ENCODE assay signal across 8 cellular contexts in genomic region chr4:56435001-56435747, GRCh38. TPM values are rescaled to one million over a fixed set of nuclear protein-coding genes. Genes with fewer than 3 reads are reported as not detected.
A peak's percentile ranks its signal among the peaks of the same experiment; 100 is the strongest.
DNase-seq lines count a peak whose midpoint lies in the region; ATAC-seq and TF ChIP-seq lines count a peak whose summit lies in the region.

TSS of gene PPAT (minus strand) at chr4:56435615. CDS start at chr4:56435477, 138 bp downstream.

- peaks cover 8% of the 10 kb centered on the region for H3K4me1 ChIP-seq in A673 (ENCODE audit: insufficient read depth, low read length, poor library complexity, severe bottlenecking)
- H3K4me1 ChIP-seq in breast epithelium, result no peaks in the 10 kb centered on the region

- peak within 1 kb of the TSS; percentile 82 for H3K4me3 ChIP-seq in A673 (ENCODE audit: low read depth, low read length, poor library complexity, severe bottlenecking)
- H3K4me3 ChIP-seq in breast epithelium, result peak within 1 kb of the TSS; percentile 62 to 91 (median 80)
- H3K4me3 ChIP-seq in iPS-18c (ENCODE audit: insufficient read depth, low read depth, low read length), result peak within 1 kb of the TSS; percentile 97

- DNase-seq in A673 (ENCODE audit: low spot score), result peak; percentile 94
- DNase-seq in NCI-H2196 treated with DMSO at 0.1 percent for 48 hours (lab: John Stamatoyannopoulos, UW; ENCODE audit: unreplicated experiment), result peak; percentile 66
- DNase-seq in breast epithelium (ENCODE audit: low spot score in 2 of 2), result peak; percentile 96 to 97
- DNase-seq in smooth muscle cell of the brain vasculature (ENCODE audit: low read depth, low spot score), result peak; percentile 93

- no peaks in the 10 kb centered on the region for H3K27me3 ChIP-seq in A673 (replicated peaks; ENCODE audit: insufficient read depth, low read depth, low read length, poor library complexity)
- no peaks in the 10 kb centered on the region for H3K27me3 ChIP-seq in breast epithelium

- H3K9me3 ChIP-seq in A673 (ENCODE audit: low read depth, low read length, poor library complexity, severe bottlenecking) (no peaks in the 10 kb centered on the region), breast epithelium (no peaks in the 10 kb centered on the region), iPS-18c (ENCODE audit: control insufficient read depth, insufficient read depth, low read length) (no peaks in the 10 kb centered on the region)

- no peaks in the 10 kb centered on the region for H3K36me3 ChIP-seq in A673 (ENCODE audit: insufficient read depth, low read length, poor library complexity, severe bottlenecking)
- H3K36me3 ChIP-seq in breast epithelium, result no peaks in the 10 kb centered on the region

- POLR2A ChIA-PET in A673 (lab: Charles Lee; ENCODE audit: low non-redundant PET), result interaction anchor here (0.5 kb wide), 1 partner anchor 1121 kb away, joined by 3 read pairs; no protein-coding TSS in a partner anchor

- BruUV-seq in A673 (replicated peaks; lab: Mats Ljungman, UMichigan), result no TSS peak

- intact Hi-C loops in A673 (cut with micrococcal nuclease; ENCODE audit: unreplicated experiment) (no loop called here), breast epithelium (cut with DNase I; ENCODE audit: low total_unique reads) (loop anchor here (10.0 kb wide), 1 partner anchor 110 kb away; no protein-coding TSS in a partner anchor)

- peak; percentile 61 for ATAC-seq in GM18858 (IDR thresholded peaks at IDR 0.05; ENCODE audit: unreplicated experiment)
- peak; percentile 73 for ATAC-seq in HG03095 (IDR thresholded peaks at IDR 0.05; ENCODE audit: unreplicated experiment)

- peak within 1 kb of the TSS; percentile 93 for H3K27ac ChIP-seq in A673 (ENCODE audit: low read depth, low read length, poor library complexity, severe bottlenecking)
- peak within 1 kb of the TSS; percentile 87 for H3K27ac ChIP-seq in VCaP
- peak within 1 kb of the TSS; percentile 89 to 94 for H3K27ac ChIP-seq in breast epithelium

- no peak for TF ChIP-seq CTCF in A673 (conservative IDR thresholded peaks at IDR 0.05; ENCODE audit: low read depth, low read length)
- no peak for TF ChIP-seq CTCF in VCaP (conservative IDR thresholded peaks at IDR 0.05)
- TF ChIP-seq CTCF in breast epithelium (IDR thresholded peaks at IDR 0.05), result peak in 2 of 3 donors; percentile 10 to 45

- CTCF ChIA-PET in A673 (lab: Charles Lee), result no interaction called here

- TF ChIP-seq POLR2A in breast epithelium (IDR thresholded peaks at IDR 0.05), result no peak

RNA-seq across cellular contexts. Expression of gene PPAT, which starts in this region (rescaled TPM):
- total RNA-seq in A673 (2021), result 38.6 and 41.6 TPM in 2 replicates
- 1 to 10 TPM; 5.6 to 8.9 (median 6.6) TPM for total RNA-seq in breast epithelium

Comparison
In these comparisons a context has a peak if more than half of its experiments do, and no peak if none do; other contexts are left out.
1. Peak in every context shown above with its lines: DNase-seq, ATAC-seq, H3K4me3 ChIP-seq and H3K27ac ChIP-seq.
2. CTCF ChIP-seq: peak in breast epithelium (2 of 3); none in A673 (single experiment) and VCaP (single experiment).